Comparison of ENCODE assay signal across 1 cellular context in genomic region chr14:102909911-102910310, GRCh38.
TF ChIP-seq lines count a peak whose summit lies in the region.

No MANE protein-coding gene starts in this region.

TF ChIP-seq in H1, 55 proteins besides CTCF, POLR2A, EP300 and RAD21:
- TF ChIP-seq TCF12 (IDR thresholded peaks at IDR 0.05; ENCODE audit: low read depth, low read length) (no peak), TEAD4 (IDR thresholded peaks at IDR 0.05; ENCODE audit: low read depth, low read length) (no peak), HDAC6 (IDR thresholded peaks at IDR 0.05; ENCODE audit: low read depth, low read length) (no peak), POLR2AphosphoS5 (IDR thresholded peaks at IDR 0.05; ENCODE audit: low read depth, low read length) (no peak), SRF (IDR thresholded peaks at IDR 0.05; ENCODE audit: low read depth, low read length) (no peak), GABPA (IDR thresholded peaks at IDR 0.05; ENCODE audit: borderline replicate concordance, insufficient read depth, low read length) (no peak), BRCA1 (IDR thresholded peaks at IDR 0.05; ENCODE audit: low read depth, low read length) (no peak), KDM1A (IDR thresholded peaks at IDR 0.05; ENCODE audit: borderline replicate concordance, low read length) (no peak), EZH2 (IDR thresholded peaks at IDR 0.05; ENCODE audit: low read depth, low read length, severe bottlenecking) (no peak), CHD1 (IDR thresholded peaks at IDR 0.05; ENCODE audit: low read depth, low read length) (no peak)
